In the genomic region with DNA sequence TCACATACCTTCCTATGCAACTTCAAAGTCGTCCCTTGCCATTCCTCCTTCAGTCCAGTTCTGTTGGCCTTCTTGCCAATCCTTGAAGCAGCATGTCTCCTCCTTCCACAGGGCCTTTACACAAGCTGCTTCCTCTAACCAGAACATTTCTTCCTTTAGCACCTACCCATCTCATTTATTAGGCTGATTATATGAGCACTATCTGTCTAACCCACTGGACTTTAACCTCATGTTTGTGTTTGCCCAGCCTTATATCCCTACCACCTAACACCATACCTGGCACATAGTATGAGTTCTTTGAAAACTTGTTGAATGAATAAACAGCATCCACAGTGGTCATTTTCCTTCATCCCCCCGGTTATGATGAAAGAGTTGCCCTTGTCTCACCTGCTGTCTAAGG, we compare ENCODE assay signal across 1 cellular context.
TF ChIP-seq lines count a peak whose summit lies in the region.

No MANE protein-coding gene starts in this region.

TF ChIP-seq in HepG2, 621 proteins besides CTCF, POLR2A, EP300 and RAD21 (continued from another document):
- TF ChIP-seq, protein P1, sequence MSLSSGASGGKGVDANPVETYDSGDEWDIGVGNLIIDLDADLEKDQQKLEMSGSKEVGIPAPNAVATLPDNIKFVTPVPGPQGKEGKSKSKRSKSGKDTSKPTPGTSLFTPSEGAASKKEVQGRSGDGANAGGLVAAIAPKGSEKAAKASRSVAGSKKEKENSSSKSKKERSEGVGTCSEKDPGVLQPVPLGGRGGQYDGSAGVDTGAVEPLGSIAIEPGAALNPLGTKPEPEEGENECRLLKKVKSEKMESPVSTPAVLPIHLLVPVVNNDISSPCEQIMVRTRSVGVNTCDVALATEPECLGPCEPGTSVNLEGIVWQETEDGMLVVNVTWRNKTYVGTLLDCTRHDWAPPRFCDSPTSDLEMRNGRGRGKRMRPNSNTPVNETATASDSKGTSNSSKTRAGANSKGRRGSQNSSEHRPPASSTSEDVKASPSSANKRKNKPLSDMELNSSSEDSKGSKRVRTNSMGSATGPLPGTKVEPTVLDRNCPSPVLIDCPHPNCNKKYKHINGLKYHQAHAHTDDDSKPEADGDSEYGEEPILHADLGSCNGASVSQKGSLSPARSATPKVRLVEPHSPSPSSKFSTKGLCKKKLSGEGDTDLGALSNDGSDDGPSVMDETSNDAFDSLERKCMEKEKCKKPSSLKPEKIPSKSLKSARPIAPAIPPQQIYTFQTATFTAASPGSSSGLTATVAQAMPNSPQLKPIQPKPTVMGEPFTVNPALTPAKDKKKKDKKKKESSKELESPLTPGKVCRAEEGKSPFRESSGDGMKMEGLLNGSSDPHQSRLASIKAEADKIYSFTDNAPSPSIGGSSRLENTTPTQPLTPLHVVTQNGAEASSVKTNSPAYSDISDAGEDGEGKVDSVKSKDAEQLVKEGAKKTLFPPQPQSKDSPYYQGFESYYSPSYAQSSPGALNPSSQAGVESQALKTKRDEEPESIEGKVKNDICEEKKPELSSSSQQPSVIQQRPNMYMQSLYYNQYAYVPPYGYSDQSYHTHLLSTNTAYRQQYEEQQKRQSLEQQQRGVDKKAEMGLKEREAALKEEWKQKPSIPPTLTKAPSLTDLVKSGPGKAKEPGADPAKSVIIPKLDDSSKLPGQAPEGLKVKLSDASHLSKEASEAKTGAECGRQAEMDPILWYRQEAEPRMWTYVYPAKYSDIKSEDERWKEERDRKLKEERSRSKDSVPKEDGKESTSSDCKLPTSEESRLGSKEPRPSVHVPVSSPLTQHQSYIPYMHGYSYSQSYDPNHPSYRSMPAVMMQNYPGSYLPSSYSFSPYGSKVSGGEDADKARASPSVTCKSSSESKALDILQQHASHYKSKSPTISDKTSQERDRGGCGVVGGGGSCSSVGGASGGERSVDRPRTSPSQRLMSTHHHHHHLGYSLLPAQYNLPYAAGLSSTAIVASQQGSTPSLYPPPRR (CRISPR knock-in tag; IDR thresholded peaks at IDR 0.05; ENCODE audit: borderline replicate concordance) = no peak
- TF ChIP-seq, protein P2, sequence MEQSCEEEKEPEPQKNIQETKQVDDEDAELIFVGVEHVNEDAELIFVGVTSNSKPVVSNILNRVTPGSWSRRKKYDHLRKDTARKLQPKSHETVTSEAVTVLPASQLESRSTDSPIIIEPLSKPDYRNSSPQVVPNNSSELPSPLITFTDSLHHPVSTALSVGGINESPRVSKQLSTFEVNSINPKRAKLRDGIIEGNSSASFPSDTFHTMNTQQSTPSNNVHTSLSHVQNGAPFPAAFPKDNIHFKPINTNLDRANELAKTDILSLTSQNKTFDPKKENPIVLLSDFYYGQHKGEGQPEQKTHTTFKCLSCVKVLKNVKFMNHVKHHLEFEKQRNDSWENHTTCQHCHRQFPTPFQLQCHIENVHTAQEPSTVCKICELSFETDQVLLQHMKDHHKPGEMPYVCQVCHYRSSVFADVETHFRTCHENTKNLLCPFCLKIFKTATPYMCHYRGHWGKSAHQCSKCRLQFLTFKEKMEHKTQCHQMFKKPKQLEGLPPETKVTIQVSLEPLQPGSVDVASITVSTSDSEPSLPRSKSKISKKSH (CRISPR knock-in tag; IDR thresholded peaks at IDR 0.05; ENCODE audit: borderline replicate concordance) = no peak
- TF ChIP-seq, protein P3, sequence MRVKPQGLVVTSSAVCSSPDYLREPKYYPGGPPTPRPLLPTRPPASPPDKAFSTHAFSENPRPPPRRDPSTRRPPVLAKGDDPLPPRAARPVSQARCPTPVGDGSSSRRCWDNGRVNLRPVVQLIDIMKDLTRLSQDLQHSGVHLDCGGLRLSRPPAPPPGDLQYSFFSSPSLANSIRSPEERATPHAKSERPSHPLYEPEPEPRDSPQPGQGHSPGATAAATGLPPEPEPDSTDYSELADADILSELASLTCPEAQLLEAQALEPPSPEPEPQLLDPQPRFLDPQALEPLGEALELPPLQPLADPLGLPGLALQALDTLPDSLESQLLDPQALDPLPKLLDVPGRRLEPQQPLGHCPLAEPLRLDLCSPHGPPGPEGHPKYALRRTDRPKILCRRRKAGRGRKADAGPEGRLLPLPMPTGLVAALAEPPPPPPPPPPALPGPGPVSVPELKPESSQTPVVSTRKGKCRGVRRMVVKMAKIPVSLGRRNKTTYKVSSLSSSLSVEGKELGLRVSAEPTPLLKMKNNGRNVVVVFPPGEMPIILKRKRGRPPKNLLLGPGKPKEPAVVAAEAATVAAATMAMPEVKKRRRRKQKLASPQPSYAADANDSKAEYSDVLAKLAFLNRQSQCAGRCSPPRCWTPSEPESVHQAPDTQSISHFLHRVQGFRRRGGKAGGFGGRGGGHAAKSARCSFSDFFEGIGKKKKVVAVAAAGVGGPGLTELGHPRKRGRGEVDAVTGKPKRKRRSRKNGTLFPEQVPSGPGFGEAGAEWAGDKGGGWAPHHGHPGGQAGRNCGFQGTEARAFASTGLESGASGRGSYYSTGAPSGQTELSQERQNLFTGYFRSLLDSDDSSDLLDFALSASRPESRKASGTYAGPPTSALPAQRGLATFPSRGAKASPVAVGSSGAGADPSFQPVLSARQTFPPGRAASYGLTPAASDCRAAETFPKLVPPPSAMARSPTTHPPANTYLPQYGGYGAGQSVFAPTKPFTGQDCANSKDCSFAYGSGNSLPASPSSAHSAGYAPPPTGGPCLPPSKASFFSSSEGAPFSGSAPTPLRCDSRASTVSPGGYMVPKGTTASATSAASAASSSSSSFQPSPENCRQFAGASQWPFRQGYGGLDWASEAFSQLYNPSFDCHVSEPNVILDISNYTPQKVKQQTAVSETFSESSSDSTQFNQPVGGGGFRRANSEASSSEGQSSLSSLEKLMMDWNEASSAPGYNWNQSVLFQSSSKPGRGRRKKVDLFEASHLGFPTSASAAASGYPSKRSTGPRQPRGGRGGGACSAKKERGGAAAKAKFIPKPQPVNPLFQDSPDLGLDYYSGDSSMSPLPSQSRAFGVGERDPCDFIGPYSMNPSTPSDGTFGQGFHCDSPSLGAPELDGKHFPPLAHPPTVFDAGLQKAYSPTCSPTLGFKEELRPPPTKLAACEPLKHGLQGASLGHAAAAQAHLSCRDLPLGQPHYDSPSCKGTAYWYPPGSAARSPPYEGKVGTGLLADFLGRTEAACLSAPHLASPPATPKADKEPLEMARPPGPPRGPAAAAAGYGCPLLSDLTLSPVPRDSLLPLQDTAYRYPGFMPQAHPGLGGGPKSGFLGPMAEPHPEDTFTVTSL (CRISPR knock-in tag; IDR thresholded peaks at IDR 0.05; ENCODE audit: borderline replicate concordance) = no peak
- no peak for TF ChIP-seq ARNT2 (CRISPR knock-in tag; IDR thresholded peaks at IDR 0.05; ENCODE audit: low read depth)
- TF ChIP-seq KDM5B (CRISPR knock-in tag; IDR thresholded peaks at IDR 0.05; ENCODE audit: borderline replicate concordance) = no peak
- no peak for TF ChIP-seq CHCHD3 (CRISPR knock-in tag; IDR thresholded peaks at IDR 0.05)
- no peak for TF ChIP-seq MBD4 (IDR thresholded peaks at IDR 0.05; ENCODE audit: borderline replicate concordance, low read length)
- no peak for TF ChIP-seq PCBP1 (IDR thresholded peaks at IDR 0.05; ENCODE audit: borderline replicate concordance, low read depth, low read length)
- no peak for TF ChIP-seq ZNF333 (CRISPR knock-in tag; IDR thresholded peaks at IDR 0.05; ENCODE audit: borderline replicate concordance)
- TF ChIP-seq, protein P4, sequence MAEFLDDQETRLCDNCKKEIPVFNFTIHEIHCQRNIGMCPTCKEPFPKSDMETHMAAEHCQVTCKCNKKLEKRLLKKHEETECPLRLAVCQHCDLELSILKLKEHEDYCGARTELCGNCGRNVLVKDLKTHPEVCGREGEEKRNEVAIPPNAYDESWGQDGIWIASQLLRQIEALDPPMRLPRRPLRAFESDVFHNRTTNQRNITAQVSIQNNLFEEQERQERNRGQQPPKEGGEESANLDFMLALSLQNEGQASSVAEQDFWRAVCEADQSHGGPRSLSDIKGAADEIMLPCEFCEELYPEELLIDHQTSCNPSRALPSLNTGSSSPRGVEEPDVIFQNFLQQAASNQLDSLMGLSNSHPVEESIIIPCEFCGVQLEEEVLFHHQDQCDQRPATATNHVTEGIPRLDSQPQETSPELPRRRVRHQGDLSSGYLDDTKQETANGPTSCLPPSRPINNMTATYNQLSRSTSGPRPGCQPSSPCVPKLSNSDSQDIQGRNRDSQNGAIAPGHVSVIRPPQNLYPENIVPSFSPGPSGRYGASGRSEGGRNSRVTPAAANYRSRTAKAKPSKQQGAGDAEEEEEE (CRISPR knock-in tag; IDR thresholded peaks at IDR 0.05; ENCODE audit: borderline replicate concordance) = no peak
- TF ChIP-seq PTBP1 (IDR thresholded peaks at IDR 0.05; ENCODE audit: low read depth, low read length, poor library complexity, severe bottlenecking) = no peak
- TF ChIP-seq ESRRA (CRISPR knock-in tag; IDR thresholded peaks at IDR 0.05; ENCODE audit: low read depth) = no peak
- no peak for TF ChIP-seq ZBTB7A (CRISPR knock-in tag; IDR thresholded peaks at IDR 0.05)
- no peak for TF ChIP-seq RORA (CRISPR knock-in tag; IDR thresholded peaks at IDR 0.05)
- no peak for TF ChIP-seq ZNF557 (CRISPR knock-in tag; IDR thresholded peaks at IDR 0.05)
- no peak for TF ChIP-seq EEA1 (CRISPR knock-in tag; IDR thresholded peaks at IDR 0.05; ENCODE audit: borderline replicate concordance)
- TF ChIP-seq ZNF510 (CRISPR knock-in tag; IDR thresholded peaks at IDR 0.05; ENCODE audit: low read depth) = no peak
